1 cellular context compared by ENCODE assay signal in the genomic region with DNA sequence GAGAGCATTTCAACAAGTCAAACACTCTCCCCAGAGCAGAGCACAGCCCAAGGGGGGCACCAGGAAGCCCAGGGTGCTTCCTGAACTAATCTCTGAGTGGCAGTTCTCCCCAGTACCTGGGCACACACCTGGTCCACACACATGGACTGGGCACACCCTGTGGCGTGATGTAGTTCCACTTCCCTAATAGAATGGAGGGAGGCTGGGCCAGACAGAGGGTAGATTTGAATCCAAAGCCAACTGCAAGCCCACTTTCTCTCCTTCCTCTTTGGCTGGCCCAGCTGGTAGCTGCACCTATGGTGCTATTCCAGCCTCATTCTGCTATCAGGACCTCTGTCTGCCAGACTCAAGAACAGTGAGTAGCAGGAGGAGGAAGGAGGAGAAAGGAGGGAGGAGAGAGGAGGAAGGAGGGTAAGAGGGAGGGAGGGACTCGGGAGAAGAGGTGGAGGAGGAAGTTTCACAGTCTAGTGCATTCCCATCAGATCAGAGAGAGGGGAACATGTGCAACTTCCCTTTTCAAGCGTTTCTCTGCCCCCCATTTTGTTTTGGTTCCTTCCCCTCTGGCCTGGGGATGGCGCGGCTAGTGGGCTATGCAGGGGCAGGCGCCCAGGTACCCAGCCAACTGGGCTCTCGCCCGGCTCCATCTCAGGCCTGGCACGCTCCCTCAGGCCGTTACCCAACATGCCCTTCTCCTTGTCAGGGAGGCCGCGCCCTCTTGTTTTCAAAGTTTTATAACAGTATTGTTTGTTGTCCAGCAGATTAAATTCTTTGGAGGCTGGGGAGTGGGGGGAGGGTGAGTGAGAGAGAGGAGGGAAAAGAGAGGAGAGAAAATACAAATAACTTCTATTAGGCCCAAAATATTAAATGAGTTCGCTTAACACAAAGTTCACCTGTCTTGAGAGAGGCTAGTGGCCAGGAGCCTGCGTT.
TF ChIP-seq lines count a peak whose summit lies in the region.

No MANE protein-coding gene starts in this region.

TF ChIP-seq in IMR-90, 13 proteins besides CTCF, POLR2A, EP300 and RAD21 (continued from another document):
- TF ChIP-seq RCOR1 (IDR thresholded peaks at IDR 0.05; ENCODE audit: insufficient replicate concordance, low read length) (no peak), MAZ (IDR thresholded peaks at IDR 0.05; ENCODE audit: borderline replicate concordance, low read depth, low read length) (no peak), NFE2L2 (IDR thresholded peaks at IDR 0.05; ENCODE audit: low read depth, low read length) (no peak), CHD1 (IDR thresholded peaks at IDR 0.05; ENCODE audit: low read depth, low read length) (no peak), MXI1 (IDR thresholded peaks at IDR 0.05; ENCODE audit: borderline replicate concordance, low read depth, low read length) (no peak), CEBPB (IDR thresholded peaks at IDR 0.05; ENCODE audit: low read depth, low read length) (no peak), FOS (IDR thresholded peaks at IDR 0.05; ENCODE audit: low read depth, low read length) (no peak), SMC3 (IDR thresholded peaks at IDR 0.05; ENCODE audit: low read depth, low read length) (no peak), RFX5 (IDR thresholded peaks at IDR 0.05; ENCODE audit: low read depth, low read length) (no peak), MAFK (IDR thresholded peaks at IDR 0.05; ENCODE audit: low read depth, low read length) (no peak)
- TF ChIP-seq, protein P1, sequence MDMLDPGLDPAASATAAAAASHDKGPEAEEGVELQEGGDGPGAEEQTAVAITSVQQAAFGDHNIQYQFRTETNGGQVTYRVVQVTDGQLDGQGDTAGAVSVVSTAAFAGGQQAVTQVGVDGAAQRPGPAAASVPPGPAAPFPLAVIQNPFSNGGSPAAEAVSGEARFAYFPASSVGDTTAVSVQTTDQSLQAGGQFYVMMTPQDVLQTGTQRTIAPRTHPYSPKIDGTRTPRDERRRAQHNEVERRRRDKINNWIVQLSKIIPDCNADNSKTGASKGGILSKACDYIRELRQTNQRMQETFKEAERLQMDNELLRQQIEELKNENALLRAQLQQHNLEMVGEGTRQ (IDR thresholded peaks at IDR 0.05; ENCODE audit: low read depth, low read length) = no peak
